ENCODE assay signal across 9 cellular contexts in the genomic region with DNA sequence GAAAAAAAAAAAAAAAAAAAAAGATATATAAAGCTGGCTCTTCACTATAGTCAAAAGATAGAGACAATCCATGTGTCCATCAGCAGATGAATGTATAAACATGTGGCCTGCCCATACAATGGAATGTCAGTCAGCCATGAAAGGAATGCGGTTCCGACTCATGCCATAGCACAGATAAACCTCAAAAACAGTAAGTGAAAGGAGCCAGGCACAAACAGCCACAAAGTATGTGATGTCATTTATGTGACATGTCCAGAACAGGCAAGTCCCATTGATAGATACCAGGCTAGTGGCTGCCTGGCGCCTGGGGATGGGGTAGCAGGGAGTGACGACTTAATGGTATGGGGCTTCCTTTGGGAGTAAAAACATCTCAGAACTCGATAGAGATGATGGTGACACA.
DNase-seq lines count a peak whose midpoint lies in the region; ATAC-seq and TF ChIP-seq lines count a peak whose summit lies in the region.
"Had no signal": no experiment of that assay in that cellular context is flagged by ENCODE, and none has a peak within 500 bp of the region (broad histone marks: within the 10 kb centered on the region; RNA-seq: fewer than 3 reads in every experiment).

No MANE protein-coding gene starts in this region.

- H3K27ac Mint-ChIP-seq in activated T-cell treated with anti-CD3 and anti-CD28 coated beads, Interleukin-2, amount 50 U/mL, for 72 hours: no peak overlapping the region
- H3K27ac Mint-ChIP-seq: CD4-positive, alpha-beta T cell had no signal

- no peaks in the 10 kb centered on the region for H3K27me3 ChIP-seq in left lung

- H3K9me3 Mint-ChIP-seq in activated T-cell treated with anti-CD3 and anti-CD28 coated beads, Interleukin-2, amount 50 U/mL, for 72 hours: peaks cover 0 to 2% of the 10 kb centered on the region in 2 donors
- H3K9me3 Mint-ChIP-seq: CD4-positive, alpha-beta T cell had no signal

- DNase-seq in AG08395 (ENCODE audit: low spot score) (peak; percentile 72), LHCN-M2 (ENCODE audit: low read depth) (peak; percentile 61), choroid plexus epithelial cell (ENCODE audit: low read depth) (peak; percentile 75), left lung (no peak), C1 segment of cervical spinal cord (lab: John Stamatoyannopoulos, UW) (no peak)
- no peak for DNase-seq in activated T-cell treated with anti-CD3 and anti-CD28 coated beads, Interleukin-2, amount 50 U/mL, for 72 hours
- DNase-seq: CD4-positive, alpha-beta T cell had no signal

- no peaks in the 10 kb centered on the region for H3K36me3 ChIP-seq in left lung

- no peak for TF ChIP-seq CTCF in choroid plexus epithelial cell (conservative IDR thresholded peaks at IDR 0.05; ENCODE audit: low read depth, low read length)
- no peak for TF ChIP-seq CTCF in left lung (IDR thresholded peaks at IDR 0.05)

- no peaks in the 10 kb centered on the region for H3K27me3 Mint-ChIP-seq in activated T-cell treated with anti-CD3 and anti-CD28 coated beads, Interleukin-2, amount 50 U/mL, for 72 hours (ENCODE audit: low read depth)
- H3K27me3 Mint-ChIP-seq: CD4-positive, alpha-beta T cell had no signal

- intact Hi-C loops in left lung (cut with DNase I): no loop called here

- no peaks in the 10 kb centered on the region for H3K9me3 ChIP-seq in left lung

- H3K4me3 ChIP-seq in choroid plexus epithelial cell (ENCODE audit: low read depth, low read length) (no peak overlapping the region), left lung (no peak overlapping the region)

- H3K4me1 Mint-ChIP-seq in activated T-cell treated with anti-CD3 and anti-CD28 coated beads, Interleukin-2, amount 50 U/mL, for 72 hours (ENCODE audit: low read depth): peaks cover 27% of the 10 kb centered on the region

- H3K27ac ChIP-seq in left lung: no peak overlapping the region

- H3K4me1 ChIP-seq in left lung: peaks cover 0 to 31% of the 10 kb centered on the region in 2 donors

- TF ChIP-seq POLR2A in GM18505 (IDR thresholded peaks at IDR 0.05; ENCODE audit: borderline replicate concordance, extremely low read depth, insufficient read depth, insufficient read length): no peak

- ATAC-seq in left lung (peak; percentile 24), GM18505 (IDR thresholded peaks at IDR 0.05; ENCODE audit: unreplicated experiment) (no peak), HG03025 (IDR thresholded peaks at IDR 0.05; ENCODE audit: low FRiP score, unreplicated experiment) (no peak)
- no peak for ATAC-seq in activated T-cell treated with anti-CD3 and anti-CD28 coated beads, Interleukin-2, amount 50 U/mL, for 72 hours (replicated peaks in 1 of 2)

- no peaks in the 10 kb centered on the region for H3K36me3 Mint-ChIP-seq in activated T-cell treated with anti-CD3 and anti-CD28 coated beads, Interleukin-2, amount 50 U/mL, for 72 hours (ENCODE audit: insufficient read depth in 2 of 2)

- no peak overlapping the region for H3K4me3 Mint-ChIP-seq in activated T-cell treated with anti-CD3 and anti-CD28 coated beads, Interleukin-2, amount 50 U/mL, for 72 hours
- H3K4me3 Mint-ChIP-seq: CD4-positive, alpha-beta T cell had no signal

Comparison
In these comparisons a context has a peak if more than half of its experiments do, and no peak if none do; other contexts are left out.
1. DNase-seq: peak in AG08395 (single experiment), LHCN-M2 (single experiment) and choroid plexus epithelial cell (single experiment); none in left lung (0 of 2), C1 segment of cervical spinal cord (0 of 14) and activated T-cell treated with anti-CD3 and anti-CD28 coated beads, Interleukin-2, amount 50 U/mL, for 72 hours (0 of 2).